ENCODE assay signal across 1 cellular context in the genomic region with DNA sequence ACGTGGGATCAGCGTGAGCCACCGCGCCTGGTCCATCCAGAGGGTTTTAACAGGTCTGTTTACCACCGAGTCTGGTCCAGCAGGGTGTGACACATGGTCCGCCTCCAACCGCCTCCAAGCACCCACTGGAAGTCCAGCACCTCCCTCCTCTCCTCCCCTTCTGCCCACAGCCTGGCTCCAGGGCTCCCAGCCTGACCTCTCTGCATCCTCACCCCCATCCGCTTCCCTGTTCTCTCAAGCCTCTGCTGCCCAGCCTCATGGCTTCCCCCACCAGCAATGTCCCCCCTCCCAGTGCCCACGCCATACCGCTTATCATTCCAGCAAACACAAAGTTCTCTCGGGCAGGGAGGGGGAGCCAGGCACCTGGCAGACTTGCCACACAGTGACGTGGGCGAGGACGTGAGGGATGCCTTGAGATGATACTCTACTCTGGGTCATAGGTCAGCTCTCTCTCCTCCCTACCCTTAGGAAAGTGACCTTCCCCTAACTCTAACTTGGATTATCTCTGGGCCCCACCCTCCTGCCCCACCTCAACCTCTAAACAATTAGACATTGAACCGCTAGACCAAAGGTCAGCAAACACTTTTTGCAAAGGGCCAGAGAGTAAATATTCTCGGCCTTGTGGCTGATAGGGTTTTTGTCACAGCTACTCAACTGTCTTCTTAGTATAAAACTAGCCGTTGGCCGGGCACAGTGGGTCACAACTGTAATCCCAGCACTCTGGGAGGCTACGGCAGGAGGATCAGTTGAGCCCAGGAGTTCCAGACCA.
TF ChIP-seq lines count a peak whose summit lies in the region.

No MANE protein-coding gene starts in this region.

TF ChIP-seq in HepG2, 621 proteins besides CTCF, POLR2A, EP300 and RAD21 (continued from another document and continues in another):
- TF ChIP-seq AGO1 (IDR thresholded peaks at IDR 0.05; ENCODE audit: low read depth, low read length, poor library complexity, severe bottlenecking) (peak; percentile 54), PAWR (CRISPR knock-in tag; IDR thresholded peaks at IDR 0.05; ENCODE audit: borderline replicate concordance) (no peak), MTF2 (CRISPR knock-in tag; IDR thresholded peaks at IDR 0.05; ENCODE audit: borderline replicate concordance) (no peak), CBX5 (CRISPR knock-in tag; IDR thresholded peaks at IDR 0.05; ENCODE audit: borderline replicate concordance) (peak; percentile 85; the same call in 1 of the 2 replicates), KLF16 (CRISPR knock-in tag; IDR thresholded peaks at IDR 0.05) (peak in 1 of 2 experiments; percentile 94; a peak in 2 of 4 replicates), TCF12 (IDR thresholded peaks at IDR 0.05) (no peak), TCF12 (CRISPR knock-in tag; IDR thresholded peaks at IDR 0.05) (peak; percentile 86), TCF7L2 (IDR thresholded peaks at IDR 0.05; ENCODE audit: low read depth, low read length) (no peak), MEF2D (CRISPR knock-in tag; IDR thresholded peaks at IDR 0.05) (peak; percentile 95), SYNCRIP (IDR thresholded peaks at IDR 0.05; ENCODE audit: insufficient read depth, low read depth, low read length) (no peak), HNRNPK (IDR thresholded peaks at IDR 0.05; ENCODE audit: low read depth, low read length, poor library complexity, severe bottlenecking) (no peak), ZNF724P (CRISPR knock-in tag; IDR thresholded peaks at IDR 0.05; ENCODE audit: borderline replicate concordance) (no peak), ARNT (IDR thresholded peaks at IDR 0.05) (no peak), ZNF138 (CRISPR knock-in tag; IDR thresholded peaks at IDR 0.05; ENCODE audit: low read depth) (no peak), FOXA3 (CRISPR knock-in tag; IDR thresholded peaks at IDR 0.05) (peak; percentile 86), TAF1 (CRISPR knock-in tag; IDR thresholded peaks at IDR 0.05) (0 out of 2 replicates have a peak, but pooled peaks have one; percentile 22), POLR2AphosphoS2 (IDR thresholded peaks at IDR 0.05; ENCODE audit: low read depth, low read length) (no peak), ZBTB21 (CRISPR knock-in tag; IDR thresholded peaks at IDR 0.05) (peak; percentile 67; the same call in 1 of the 2 replicates), ZNF598 (CRISPR knock-in tag; IDR thresholded peaks at IDR 0.05; ENCODE audit: borderline replicate concordance) (peak; percentile 75; the same call in 1 of the 2 replicates), ZNF101 (CRISPR knock-in tag; IDR thresholded peaks at IDR 0.05; ENCODE audit: borderline replicate concordance, low read depth) (no peak), ZNF296 (CRISPR knock-in tag; conservative IDR thresholded peaks at IDR 0.05) (0 out of 2 replicates have a peak, but pooled peaks have one; percentile 55), SP4 (CRISPR knock-in tag; IDR thresholded peaks at IDR 0.05) (peak; percentile 71; the same call in 1 of the 2 replicates), JDP2 (CRISPR knock-in tag; IDR thresholded peaks at IDR 0.05; ENCODE audit: borderline replicate concordance) (no peak; the same call in 1 of the 2 replicates), ZNF34 (CRISPR knock-in tag; IDR thresholded peaks at IDR 0.05; ENCODE audit: borderline replicate concordance) (peak; percentile 21; the same call in 1 of the 2 replicates), RFXANK (CRISPR knock-in tag; IDR thresholded peaks at IDR 0.05) (no peak), CAMTA2 (CRISPR knock-in tag; IDR thresholded peaks at IDR 0.05; ENCODE audit: borderline replicate concordance) (no peak), ZFP37 (CRISPR knock-in tag; IDR thresholded peaks at IDR 0.05; ENCODE audit: borderline replicate concordance) (peak; percentile 47; the same call in 1 of the 2 replicates), ELF3 (CRISPR knock-in tag; IDR thresholded peaks at IDR 0.05) (peak; percentile 62), RBM22 (optimal IDR thresholded peaks at IDR 0.05; ENCODE audit: low read length) (peak; percentile 91), TRIM24 (CRISPR knock-in tag; IDR thresholded peaks at IDR 0.05) (peak; percentile 74; the same call in 1 of the 2 replicates), ZNF605 (CRISPR knock-in tag; IDR thresholded peaks at IDR 0.05) (peak; percentile 98), PAX8 (CRISPR knock-in tag; IDR thresholded peaks at IDR 0.05; ENCODE audit: borderline replicate concordance) (no peak), ZNF782 (CRISPR knock-in tag; IDR thresholded peaks at IDR 0.05; ENCODE audit: borderline replicate concordance) (no peak), ZSCAN29 (CRISPR knock-in tag; conservative IDR thresholded peaks at IDR 0.05) (peak; percentile 93)
- TF ChIP-seq, protein P1, sequence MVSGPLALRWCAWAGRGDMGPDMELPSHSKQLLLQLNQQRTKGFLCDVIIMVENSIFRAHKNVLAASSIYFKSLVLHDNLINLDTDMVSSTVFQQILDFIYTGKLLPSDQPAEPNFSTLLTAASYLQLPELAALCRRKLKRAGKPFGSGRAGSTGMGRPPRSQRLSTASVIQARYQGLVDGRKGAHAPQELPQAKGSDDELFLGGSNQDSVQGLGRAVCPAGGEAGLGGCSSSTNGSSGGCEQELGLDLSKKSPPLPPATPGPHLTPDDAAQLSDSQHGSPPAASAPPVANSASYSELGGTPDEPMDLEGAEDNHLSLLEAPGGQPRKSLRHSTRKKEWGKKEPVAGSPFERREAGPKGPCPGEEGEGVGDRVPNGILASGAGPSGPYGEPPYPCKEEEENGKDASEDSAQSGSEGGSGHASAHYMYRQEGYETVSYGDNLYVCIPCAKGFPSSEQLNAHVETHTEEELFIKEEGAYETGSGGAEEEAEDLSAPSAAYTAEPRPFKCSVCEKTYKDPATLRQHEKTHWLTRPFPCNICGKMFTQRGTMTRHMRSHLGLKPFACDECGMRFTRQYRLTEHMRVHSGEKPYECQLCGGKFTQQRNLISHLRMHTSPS (CRISPR knock-in tag; IDR thresholded peaks at IDR 0.05; ENCODE audit: low read depth), result peak; percentile 100
- TF ChIP-seq, protein P2, sequence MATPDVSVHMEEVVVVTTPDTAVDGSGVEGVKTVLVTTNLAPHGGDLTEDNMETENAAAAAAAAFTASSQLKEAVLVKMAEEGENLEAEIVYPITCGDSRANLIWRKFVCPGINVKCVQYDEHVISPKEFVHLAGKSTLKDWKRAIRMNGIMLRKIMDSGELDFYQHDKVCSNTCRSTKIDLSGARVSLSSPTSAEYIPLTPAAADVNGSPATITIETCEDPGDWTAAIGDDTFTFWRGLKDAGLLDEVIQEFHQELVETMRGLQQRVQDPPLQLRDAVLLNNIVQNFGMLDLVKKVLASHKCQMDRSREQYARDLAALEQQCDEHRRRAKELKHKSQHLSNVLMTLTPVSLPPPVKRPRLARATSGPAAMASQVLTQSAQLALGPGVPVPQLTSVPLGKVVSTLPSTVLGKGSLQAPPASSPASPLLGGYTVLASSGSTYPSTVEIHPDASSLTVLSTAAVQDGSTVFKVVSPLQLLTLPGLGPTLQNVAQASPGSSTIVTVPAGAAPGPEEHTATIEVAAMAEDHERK (CRISPR knock-in tag; IDR thresholded peaks at IDR 0.05; ENCODE audit: low read depth), result no peak
- TF ChIP-seq, protein P3, sequence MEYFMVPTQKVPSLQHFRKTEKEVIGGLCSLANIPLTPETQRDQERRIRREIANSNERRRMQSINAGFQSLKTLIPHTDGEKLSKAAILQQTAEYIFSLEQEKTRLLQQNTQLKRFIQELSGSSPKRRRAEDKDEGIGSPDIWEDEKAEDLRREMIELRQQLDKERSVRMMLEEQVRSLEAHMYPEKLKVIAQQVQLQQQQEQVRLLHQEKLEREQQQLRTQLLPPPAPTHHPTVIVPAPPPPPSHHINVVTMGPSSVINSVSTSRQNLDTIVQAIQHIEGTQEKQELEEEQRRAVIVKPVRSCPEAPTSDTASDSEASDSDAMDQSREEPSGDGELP (IDR thresholded peaks at IDR 0.05; ENCODE audit: borderline replicate concordance, low read depth), result peak; percentile 39; the same call in 1 of the 2 replicates
- TF ChIP-seq, protein P4, sequence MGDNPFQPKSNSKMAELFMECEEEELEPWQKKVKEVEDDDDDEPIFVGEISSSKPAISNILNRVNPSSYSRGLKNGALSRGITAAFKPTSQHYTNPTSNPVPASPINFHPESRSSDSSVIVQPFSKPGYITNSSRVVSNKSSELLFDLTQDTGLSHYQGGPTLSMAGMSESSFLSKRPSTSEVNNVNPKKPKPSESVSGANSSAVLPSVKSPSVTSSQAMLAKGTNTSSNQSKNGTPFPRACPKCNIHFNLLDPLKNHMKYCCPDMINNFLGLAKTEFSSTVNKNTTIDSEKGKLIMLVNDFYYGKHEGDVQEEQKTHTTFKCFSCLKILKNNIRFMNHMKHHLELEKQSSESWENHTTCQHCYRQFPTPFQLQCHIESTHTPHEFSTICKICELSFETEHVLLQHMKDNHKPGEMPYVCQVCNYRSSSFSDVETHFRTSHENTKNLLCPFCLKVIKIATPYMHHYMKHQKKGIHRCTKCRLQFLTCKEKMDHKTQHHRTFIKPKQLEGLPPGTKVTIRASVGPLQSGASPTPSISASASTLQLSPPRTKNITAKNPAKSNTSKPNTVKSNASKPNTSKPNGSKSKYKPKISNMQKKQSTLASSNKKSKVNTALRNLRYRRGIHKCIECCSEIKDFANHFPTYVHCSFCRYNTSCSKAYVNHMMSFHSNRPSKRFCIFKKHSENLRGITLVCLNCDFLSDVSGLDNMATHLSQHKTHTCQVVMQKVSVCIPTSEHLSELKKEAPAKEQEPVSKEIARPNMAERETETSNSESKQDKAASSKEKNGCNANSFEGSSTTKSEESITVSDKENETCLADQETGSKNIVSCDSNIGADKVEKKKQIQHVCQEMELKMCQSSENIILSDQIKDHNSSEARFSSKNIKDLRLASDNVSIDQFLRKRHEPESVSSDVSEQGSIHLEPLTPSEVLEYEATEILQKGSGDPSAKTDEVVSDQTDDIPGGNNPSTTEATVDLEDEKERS (CRISPR knock-in tag; IDR thresholded peaks at IDR 0.05), result peak; percentile 94
- TF ChIP-seq, protein P5, sequence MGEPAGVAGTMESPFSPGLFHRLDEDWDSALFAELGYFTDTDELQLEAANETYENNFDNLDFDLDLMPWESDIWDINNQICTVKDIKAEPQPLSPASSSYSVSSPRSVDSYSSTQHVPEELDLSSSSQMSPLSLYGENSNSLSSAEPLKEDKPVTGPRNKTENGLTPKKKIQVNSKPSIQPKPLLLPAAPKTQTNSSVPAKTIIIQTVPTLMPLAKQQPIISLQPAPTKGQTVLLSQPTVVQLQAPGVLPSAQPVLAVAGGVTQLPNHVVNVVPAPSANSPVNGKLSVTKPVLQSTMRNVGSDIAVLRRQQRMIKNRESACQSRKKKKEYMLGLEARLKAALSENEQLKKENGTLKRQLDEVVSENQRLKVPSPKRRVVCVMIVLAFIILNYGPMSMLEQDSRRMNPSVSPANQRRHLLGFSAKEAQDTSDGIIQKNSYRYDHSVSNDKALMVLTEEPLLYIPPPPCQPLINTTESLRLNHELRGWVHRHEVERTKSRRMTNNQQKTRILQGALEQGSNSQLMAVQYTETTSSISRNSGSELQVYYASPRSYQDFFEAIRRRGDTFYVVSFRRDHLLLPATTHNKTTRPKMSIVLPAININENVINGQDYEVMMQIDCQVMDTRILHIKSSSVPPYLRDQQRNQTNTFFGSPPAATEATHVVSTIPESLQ (CRISPR knock-in tag; conservative IDR thresholded peaks at IDR 0.05), result no peak
- TF ChIP-seq, protein P6, sequence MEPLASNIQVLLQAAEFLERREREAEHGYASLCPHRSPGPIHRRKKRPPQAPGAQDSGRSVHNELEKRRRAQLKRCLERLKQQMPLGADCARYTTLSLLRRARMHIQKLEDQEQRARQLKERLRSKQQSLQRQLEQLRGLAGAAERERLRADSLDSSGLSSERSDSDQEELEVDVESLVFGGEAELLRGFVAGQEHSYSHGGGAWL (CRISPR knock-in tag; IDR thresholded peaks at IDR 0.05), result peak; percentile 48; the same call in 1 of the 2 replicates
- TF ChIP-seq, protein P7, sequence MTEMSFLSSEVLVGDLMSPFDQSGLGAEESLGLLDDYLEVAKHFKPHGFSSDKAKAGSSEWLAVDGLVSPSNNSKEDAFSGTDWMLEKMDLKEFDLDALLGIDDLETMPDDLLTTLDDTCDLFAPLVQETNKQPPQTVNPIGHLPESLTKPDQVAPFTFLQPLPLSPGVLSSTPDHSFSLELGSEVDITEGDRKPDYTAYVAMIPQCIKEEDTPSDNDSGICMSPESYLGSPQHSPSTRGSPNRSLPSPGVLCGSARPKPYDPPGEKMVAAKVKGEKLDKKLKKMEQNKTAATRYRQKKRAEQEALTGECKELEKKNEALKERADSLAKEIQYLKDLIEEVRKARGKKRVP (CRISPR knock-in tag; IDR thresholded peaks at IDR 0.05), result peak in 1 of 2 experiments; percentile 74; a peak in 1 of 4 replicates
- TF ChIP-seq, protein P8, sequence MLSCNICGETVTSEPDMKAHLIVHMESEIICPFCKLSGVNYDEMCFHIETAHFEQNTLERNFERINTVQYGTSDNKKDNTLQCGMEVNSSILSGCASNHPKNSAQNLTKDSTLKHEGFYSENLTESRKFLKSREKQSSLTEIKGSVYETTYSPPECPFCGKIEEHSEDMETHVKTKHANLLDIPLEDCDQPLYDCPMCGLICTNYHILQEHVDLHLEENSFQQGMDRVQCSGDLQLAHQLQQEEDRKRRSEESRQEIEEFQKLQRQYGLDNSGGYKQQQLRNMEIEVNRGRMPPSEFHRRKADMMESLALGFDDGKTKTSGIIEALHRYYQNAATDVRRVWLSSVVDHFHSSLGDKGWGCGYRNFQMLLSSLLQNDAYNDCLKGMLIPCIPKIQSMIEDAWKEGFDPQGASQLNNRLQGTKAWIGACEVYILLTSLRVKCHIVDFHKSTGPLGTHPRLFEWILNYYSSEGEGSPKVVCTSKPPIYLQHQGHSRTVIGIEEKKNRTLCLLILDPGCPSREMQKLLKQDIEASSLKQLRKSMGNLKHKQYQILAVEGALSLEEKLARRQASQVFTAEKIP (CRISPR knock-in tag; IDR thresholded peaks at IDR 0.05; ENCODE audit: borderline replicate concordance), result no peak
- TF ChIP-seq, protein P9, sequence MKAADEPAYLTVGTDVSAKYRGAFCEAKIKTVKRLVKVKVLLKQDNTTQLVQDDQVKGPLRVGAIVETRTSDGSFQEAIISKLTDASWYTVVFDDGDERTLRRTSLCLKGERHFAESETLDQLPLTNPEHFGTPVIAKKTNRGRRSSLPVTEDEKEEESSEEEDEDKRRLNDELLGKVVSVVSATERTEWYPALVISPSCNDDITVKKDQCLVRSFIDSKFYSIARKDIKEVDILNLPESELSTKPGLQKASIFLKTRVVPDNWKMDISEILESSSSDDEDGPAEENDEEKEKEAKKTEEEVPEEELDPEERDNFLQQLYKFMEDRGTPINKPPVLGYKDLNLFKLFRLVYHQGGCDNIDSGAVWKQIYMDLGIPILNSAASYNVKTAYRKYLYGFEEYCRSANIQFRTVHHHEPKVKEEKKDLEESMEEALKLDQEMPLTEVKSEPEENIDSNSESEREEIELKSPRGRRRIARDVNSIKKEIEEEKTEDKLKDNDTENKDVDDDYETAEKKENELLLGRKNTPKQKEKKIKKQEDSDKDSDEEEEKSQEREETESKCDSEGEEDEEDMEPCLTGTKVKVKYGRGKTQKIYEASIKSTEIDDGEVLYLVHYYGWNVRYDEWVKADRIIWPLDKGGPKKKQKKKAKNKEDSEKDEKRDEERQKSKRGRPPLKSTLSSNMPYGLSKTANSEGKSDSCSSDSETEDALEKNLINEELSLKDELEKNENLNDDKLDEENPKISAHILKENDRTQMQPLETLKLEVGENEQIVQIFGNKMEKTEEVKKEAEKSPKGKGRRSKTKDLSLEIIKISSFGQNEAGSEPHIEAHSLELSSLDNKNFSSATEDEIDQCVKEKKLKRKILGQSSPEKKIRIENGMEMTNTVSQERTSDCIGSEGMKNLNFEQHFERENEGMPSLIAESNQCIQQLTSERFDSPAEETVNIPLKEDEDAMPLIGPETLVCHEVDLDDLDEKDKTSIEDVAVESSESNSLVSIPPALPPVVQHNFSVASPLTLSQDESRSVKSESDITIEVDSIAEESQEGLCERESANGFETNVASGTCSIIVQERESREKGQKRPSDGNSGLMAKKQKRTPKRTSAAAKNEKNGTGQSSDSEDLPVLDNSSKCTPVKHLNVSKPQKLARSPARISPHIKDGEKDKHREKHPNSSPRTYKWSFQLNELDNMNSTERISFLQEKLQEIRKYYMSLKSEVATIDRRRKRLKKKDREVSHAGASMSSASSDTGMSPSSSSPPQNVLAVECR (CRISPR knock-in tag; IDR thresholded peaks at IDR 0.05; ENCODE audit: borderline replicate concordance), result peak; percentile 76; the same call in 1 of the 2 replicates
